ENCODE assay signal across 8 cellular contexts in the genomic region with DNA sequence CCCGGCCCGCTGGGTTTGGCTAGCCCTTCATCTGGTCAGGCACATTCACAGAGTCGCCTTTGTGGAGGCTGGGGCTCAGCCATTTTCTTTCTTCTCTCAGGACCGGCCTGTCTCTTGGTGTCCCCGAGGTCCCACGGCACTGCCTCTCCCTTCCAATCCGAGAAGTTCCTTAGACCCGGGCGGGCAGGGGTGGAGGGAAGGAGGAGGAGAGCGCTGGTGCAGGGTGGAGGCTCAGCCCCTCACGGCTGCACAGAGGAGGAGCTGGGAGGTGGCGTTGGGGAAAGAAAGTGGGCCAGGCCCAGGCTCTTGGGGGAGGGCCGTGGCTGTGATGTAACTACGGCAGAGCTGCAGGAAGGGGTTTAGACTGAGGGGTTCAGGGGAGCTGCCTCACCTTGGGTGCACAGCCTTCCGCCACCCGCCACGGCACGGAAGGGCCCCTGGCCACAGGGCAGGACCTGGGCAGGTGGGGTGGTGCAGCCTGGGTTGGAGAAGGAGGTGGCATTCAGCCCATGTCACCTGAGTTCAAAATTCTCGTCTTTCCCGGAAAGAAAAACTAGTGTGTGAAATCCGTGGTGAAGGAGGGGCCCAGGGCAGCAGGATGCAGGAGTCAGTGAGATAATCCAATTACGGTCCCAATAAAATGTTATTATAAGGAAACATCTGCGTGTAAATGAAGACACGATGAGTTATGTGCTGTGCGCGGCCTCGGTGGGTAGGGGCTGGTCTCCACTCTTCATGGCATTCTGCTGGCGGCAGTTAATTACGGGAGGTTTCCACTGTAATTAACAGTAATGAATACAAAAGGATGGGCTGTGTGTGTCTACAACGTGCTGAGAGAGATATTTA. TPM values are rescaled to one million over a fixed set of nuclear protein-coding genes. Genes with fewer than 3 reads are reported as not detected.
DNase-seq lines count a peak whose midpoint lies in the region; ATAC-seq and TF ChIP-seq lines count a peak whose summit lies in the region.

No MANE protein-coding gene starts in this region.

- peak overlapping the region; percentile 99 for H3K4me2 ChIP-seq in neural cell (ENCODE audit: low read length)

- H3K9me3 ChIP-seq in Caco-2 = no peaks in the 10 kb centered on the region
- no peaks in the 10 kb centered on the region for H3K9me3 ChIP-seq in MG63
- no peaks in the 10 kb centered on the region for H3K9me3 ChIP-seq in neural cell (ENCODE audit: low read length)
- no peaks in the 10 kb centered on the region for H3K9me3 ChIP-seq in vagina
- H3K9me3 ChIP-seq in gastroesophageal sphincter = no peaks in the 10 kb centered on the region

- no peak overlapping the region for H3K27ac Mint-ChIP-seq in Caco-2 (ENCODE audit: unreplicated experiment)

- peaks cover 10% of the 10 kb centered on the region for H4K20me1 ChIP-seq in neural cell (ENCODE audit: insufficient read depth)

- no peak for DNase-seq in Caco-2
- DNase-seq in MG63 = no peak
- DNase-seq in cerebellar cortex (ENCODE audit: low spot score) = peak; percentile 43
- DNase-seq in vagina (ENCODE audit: extremely low spot score in 2 of 2) = no peak
- no peak for DNase-seq in OCI-M1 (lab: John Stamatoyannopoulos, UW)
- no peak for DNase-seq in hepatic stellate cell (ENCODE audit: low spot score)

- TF ChIP-seq POLR2A in vagina (IDR thresholded peaks at IDR 0.05) (no peak), gastroesophageal sphincter (IDR thresholded peaks at IDR 0.05) (no peak)

- H3K36me3 ChIP-seq in Caco-2 (ENCODE audit: control insufficient read depth, insufficient read depth, low read length) (no peaks in the 10 kb centered on the region), MG63 (no peaks in the 10 kb centered on the region), neural cell (ENCODE audit: insufficient read depth, low read length) (no peaks in the 10 kb centered on the region), vagina (no peaks in the 10 kb centered on the region), gastroesophageal sphincter (no peaks in the 10 kb centered on the region)

- no peak overlapping the region for H2AFZ ChIP-seq in neural cell (ENCODE audit: low read depth, low read length)

- intact Hi-C loops in Caco-2 (cut with micrococcal nuclease; ENCODE audit: unreplicated experiment) = no loop called here
- intact Hi-C loops in vagina (cut with DNase I) = no loop called here

- BruUV-seq in Caco-2 (replicated peaks; lab: Mats Ljungman, UMichigan) = TSS peak; percentile 33

- H3K4me1 ChIP-seq in Caco-2 (peaks cover 7% of the 10 kb centered on the region), vagina (peaks cover 18% of the 10 kb centered on the region), gastroesophageal sphincter (peaks cover 0 to 22% (median 13%) of the 10 kb centered on the region in 3 donors)

- H3K4me3 ChIP-seq in Caco-2 (ENCODE audit: low read depth, low read length) (peak overlapping the region; percentile 66), MG63 (peak overlapping the region; percentile 44), neural cell (ENCODE audit: low read length) (peak overlapping the region; percentile 99), vagina (peak overlapping the region in 1 of 2 donors; percentile 30), gastroesophageal sphincter (peak overlapping the region in 1 of 2 donors; percentile 37)

- no peaks in the 10 kb centered on the region for H3F3A ChIP-seq in neural cell (ENCODE audit: insufficient read depth, low read length, poor library complexity, severe bottlenecking)

- peaks cover 9% of the 10 kb centered on the region for H3K4me1 Mint-ChIP-seq in Caco-2 (ENCODE audit: low read depth, unreplicated experiment)

- TF ChIP-seq CTCF in Caco-2 (IDR thresholded peaks at IDR 0.05; ENCODE audit: insufficient read depth in 1 of 2, low read depth in 1 of 2, low read length in 1 of 2, severe bottlenecking in 1 of 2, unreplicated experiment in 1 of 2) (no peak), neural cell (IDR thresholded peaks at IDR 0.05; ENCODE audit: poor library complexity, severe bottlenecking) (no peak), vagina (IDR thresholded peaks at IDR 0.05) (no peak), gastroesophageal sphincter (IDR thresholded peaks at IDR 0.05) (no peak)

- no peak for TF ChIP-seq RAD21 in neural cell (conservative IDR thresholded peaks at IDR 0.05)

- peak overlapping the region; percentile 97 for H3K9ac ChIP-seq in neural cell (ENCODE audit: low read length)

- H3K36me3 Mint-ChIP-seq in Caco-2 (ENCODE audit: insufficient read depth, unreplicated experiment) = peaks cover 5% of the 10 kb centered on the region

- TF ChIP-seq EP300 in neural cell (conservative IDR thresholded peaks at IDR 0.05; ENCODE audit: poor library complexity, severe bottlenecking) (no peak), gastroesophageal sphincter (IDR thresholded peaks at IDR 0.05) (no peak)

- peaks cover 47% of the 10 kb centered on the region for H3K79me2 ChIP-seq in neural cell (replicated peaks; ENCODE audit: insufficient read depth, low read length)

- peak overlapping the region; percentile 69 for H3K4me3 Mint-ChIP-seq in Caco-2 (ENCODE audit: unreplicated experiment)

- H3K27me3 Mint-ChIP-seq in Caco-2 (ENCODE audit: insufficient read depth, unreplicated experiment) = no peaks in the 10 kb centered on the region

- POLR2A ChIA-PET in Caco-2 (lab: Charles Lee) = no interaction called here

- H3K27me3 ChIP-seq in Caco-2 (replicated peaks; ENCODE audit: control insufficient read depth, insufficient read depth, low read length) = no peaks in the 10 kb centered on the region
- no peaks in the 10 kb centered on the region for H3K27me3 ChIP-seq in MG63
- no peaks in the 10 kb centered on the region for H3K27me3 ChIP-seq in neural cell (ENCODE audit: insufficient read depth, low read depth, low read length)
- H3K27me3 ChIP-seq in vagina = peaks cover 10% of the 10 kb centered on the region
- H3K27me3 ChIP-seq in gastroesophageal sphincter = peaks cover 54% of the 10 kb centered on the region

- 37 to 56% methylated on average over 11 to 12 of the region's 30 CpGs for WGBS in gastroesophageal sphincter (ENCODE audit: low coverage in 1 of 2), 2 donors

- CTCF ChIA-PET in Caco-2 (lab: Charles Lee) = interaction anchor here (0.5 to 0.7 kb wide), 2 partner anchors 28 to 81 kb away, joined by 3 to 5 read pairs; no protein-coding TSS in a partner anchor

- H3K9me3 Mint-ChIP-seq in Caco-2 (ENCODE audit: unreplicated experiment) = no peaks in the 10 kb centered on the region

- H3K27ac ChIP-seq in neural cell (ENCODE audit: low read length) (peak overlapping the region; percentile 83), vagina (no peak overlapping the region), gastroesophageal sphincter (peak overlapping the region in 1 of 4 donors; percentile 26)

- ATAC-seq in gastroesophageal sphincter = no peak

- H3K9me2 ChIP-seq in neural cell (ENCODE audit: insufficient read depth, low read length) = no peaks in the 10 kb centered on the region

TF ChIP-seq in neural cell, 6 proteins besides CTCF, POLR2A, EP300 and RAD21:
- TF ChIP-seq EZH2 (IDR thresholded peaks at IDR 0.05; ENCODE audit: borderline replicate concordance, insufficient read depth, low read length, poor library complexity, severe bottlenecking) = no peak
- TF ChIP-seq, protein P1, sequence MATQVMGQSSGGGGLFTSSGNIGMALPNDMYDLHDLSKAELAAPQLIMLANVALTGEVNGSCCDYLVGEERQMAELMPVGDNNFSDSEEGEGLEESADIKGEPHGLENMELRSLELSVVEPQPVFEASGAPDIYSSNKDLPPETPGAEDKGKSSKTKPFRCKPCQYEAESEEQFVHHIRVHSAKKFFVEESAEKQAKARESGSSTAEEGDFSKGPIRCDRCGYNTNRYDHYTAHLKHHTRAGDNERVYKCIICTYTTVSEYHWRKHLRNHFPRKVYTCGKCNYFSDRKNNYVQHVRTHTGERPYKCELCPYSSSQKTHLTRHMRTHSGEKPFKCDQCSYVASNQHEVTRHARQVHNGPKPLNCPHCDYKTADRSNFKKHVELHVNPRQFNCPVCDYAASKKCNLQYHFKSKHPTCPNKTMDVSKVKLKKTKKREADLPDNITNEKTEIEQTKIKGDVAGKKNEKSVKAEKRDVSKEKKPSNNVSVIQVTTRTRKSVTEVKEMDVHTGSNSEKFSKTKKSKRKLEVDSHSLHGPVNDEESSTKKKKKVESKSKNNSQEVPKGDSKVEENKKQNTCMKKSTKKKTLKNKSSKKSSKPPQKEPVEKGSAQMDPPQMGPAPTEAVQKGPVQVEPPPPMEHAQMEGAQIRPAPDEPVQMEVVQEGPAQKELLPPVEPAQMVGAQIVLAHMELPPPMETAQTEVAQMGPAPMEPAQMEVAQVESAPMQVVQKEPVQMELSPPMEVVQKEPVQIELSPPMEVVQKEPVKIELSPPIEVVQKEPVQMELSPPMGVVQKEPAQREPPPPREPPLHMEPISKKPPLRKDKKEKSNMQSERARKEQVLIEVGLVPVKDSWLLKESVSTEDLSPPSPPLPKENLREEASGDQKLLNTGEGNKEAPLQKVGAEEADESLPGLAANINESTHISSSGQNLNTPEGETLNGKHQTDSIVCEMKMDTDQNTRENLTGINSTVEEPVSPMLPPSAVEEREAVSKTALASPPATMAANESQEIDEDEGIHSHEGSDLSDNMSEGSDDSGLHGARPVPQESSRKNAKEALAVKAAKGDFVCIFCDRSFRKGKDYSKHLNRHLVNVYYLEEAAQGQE (IDR thresholded peaks at IDR 0.05; ENCODE audit: borderline replicate concordance) = peak; percentile 62
- peak; percentile 55 for TF ChIP-seq POLR2AphosphoS5 (IDR thresholded peaks at IDR 0.05)
- peak; percentile 63 for TF ChIP-seq TAF1 (IDR thresholded peaks at IDR 0.05; ENCODE audit: low read depth)
- no peak for TF ChIP-seq SMC3 (conservative IDR thresholded peaks at IDR 0.05; ENCODE audit: poor library complexity)
- no peak for TF ChIP-seq MXI1 (conservative IDR thresholded peaks at IDR 0.05; ENCODE audit: poor library complexity, severe bottlenecking)

RNA-seq across cellular contexts. Expression of a gene that starts 1.7 kb away (rescaled TPM):
- total RNA-seq in Caco-2 (2022) (32.8 and 35.9 TPM in 2 replicates), vagina (3.9 TPM), gastroesophageal sphincter (1 to 10 TPM; 1.4 to 8.6 (median 2.0) TPM)
- total RNA-seq in MG63 (2014; rRNA removed; shearing (Covaris generic); ENCODE audit: low replicate concordance) = 4.7 and 6.9 TPM in 2 replicates
- polyA plus RNA-seq in neural cell = 47.5 and 58.2 TPM in 2 replicates
- polyA minus RNA-seq in neural cell = 69.3 and 95.4 TPM in 2 replicates
